20 cellular contexts compared by ENCODE assay signal in the genomic region with DNA sequence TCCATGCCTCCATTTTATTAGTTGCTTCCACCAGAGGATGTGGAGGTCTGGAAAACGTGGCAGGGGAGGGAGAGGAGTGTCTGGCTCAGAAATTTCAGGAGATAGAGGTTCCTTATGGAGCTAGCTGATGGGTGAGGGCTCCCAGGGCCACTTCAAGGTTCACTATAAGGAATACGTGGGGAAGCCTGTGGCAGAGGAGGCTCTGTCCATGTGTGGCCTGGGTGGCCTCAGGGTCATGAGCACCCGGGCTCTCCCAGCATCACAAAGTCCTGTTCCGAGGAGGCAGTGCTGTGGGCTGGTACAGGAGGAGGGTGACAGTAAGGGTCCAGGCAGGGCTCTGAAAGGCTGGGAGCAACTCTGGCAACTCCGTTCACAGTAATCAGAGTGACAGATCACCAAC. TPM values are rescaled to one million over a fixed set of nuclear protein-coding genes. Genes with fewer than 3 reads are reported as not detected.
"Had no signal": no experiment of that assay in that cellular context is flagged by ENCODE, and none has a peak within 500 bp of the region (broad histone marks: within the 10 kb centered on the region; RNA-seq: fewer than 3 reads in every experiment).

No MANE protein-coding gene starts in this region.

- H3K4me1 Mint-ChIP-seq: activated naive CD8-positive, alpha-beta T cell treated with anti-CD3 and anti-CD28 coated beads, Interleukin-2, amount 10 ng/mL, durations not matched to agents 7 days and 5 days; immature natural killer cell had no signal

- H3K27ac Mint-ChIP-seq: activated naive CD8-positive, alpha-beta T cell treated with anti-CD3 and anti-CD28 coated beads, Interleukin-2, amount 10 ng/mL, durations not matched to agents 7 days and 5 days; immature natural killer cell; natural killer cell treated with Interleukin-12 subunit alpha and Interleukin-12 subunit beta and Interleukin-15 and Interleukin-18, amount 100 ng/mL, for 72 hours; progenitor cell of endocrine pancreas; stimulated activated naive CD8-positive, alpha-beta T cell treated with anti-CD3 and anti-CD28 coated beads, Interleukin-15, Interleukin-2, amounts not matched to agents 100 ng/mL and 50 ng/mL, for 24 hours had no signal

- H3K27ac ChIP-seq: cardiac muscle cell, upper lobe of left lung, WERI-Rb-1 had no signal

- H3K4me3 Mint-ChIP-seq: activated naive CD8-positive, alpha-beta T cell treated with anti-CD3 and anti-CD28 coated beads, Interleukin-2, amount 10 ng/mL, durations not matched to agents 7 days and 5 days; immature natural killer cell; natural killer cell treated with Interleukin-12 subunit alpha and Interleukin-12 subunit beta and Interleukin-15 and Interleukin-18, amount 100 ng/mL, for 72 hours; stimulated activated naive CD8-positive, alpha-beta T cell treated with anti-CD3 and anti-CD28 coated beads, Interleukin-15, Interleukin-2, amounts not matched to agents 100 ng/mL and 50 ng/mL, for 24 hours had no signal

- H3K9me3 Mint-ChIP-seq: activated naive CD8-positive, alpha-beta T cell treated with anti-CD3 and anti-CD28 coated beads, Interleukin-2, amount 10 ng/mL, durations not matched to agents 7 days and 5 days had no signal

- H3K27me3 ChIP-seq: cardiac muscle cell, upper lobe of left lung had no signal

- H3K4me1 ChIP-seq: upper lobe of left lung had no signal

- ATAC-seq: natural killer cell treated with Interleukin-12 subunit alpha and Interleukin-12 subunit beta and Interleukin-15 and Interleukin-18, amount 100 ng/mL, for 72 hours had no signal

- H3K4me3 ChIP-seq: cardiac muscle cell, upper lobe of left lung had no signal

- H3K36me3 Mint-ChIP-seq: activated naive CD8-positive, alpha-beta T cell treated with anti-CD3 and anti-CD28 coated beads, Interleukin-2, amount 10 ng/mL, durations not matched to agents 7 days and 5 days; immature natural killer cell; natural killer cell treated with Interleukin-12 subunit alpha and Interleukin-12 subunit beta and Interleukin-15 and Interleukin-18, amount 100 ng/mL, for 72 hours had no signal

- H3K36me3 ChIP-seq: cardiac muscle cell, upper lobe of left lung, WERI-Rb-1 had no signal

- DNase-seq: activated CD4-positive, alpha-beta T cell treated with anti-CD3 and anti-CD28 coated beads for 1 hour; activated CD4-positive, alpha-beta T cell treated with anti-CD3 and anti-CD28 coated beads, Interleukin-2, amount 50 U/mL, for 4 hours; activated naive CD4-positive, alpha-beta T cell treated with Interleukin-2 at 50 U/mL for 16 hours; activated naive CD8-positive, alpha-beta T cell treated with anti-CD3 and anti-CD28 coated beads, Interleukin-2, amount 10 ng/mL, durations not matched to agents 7 days and 5 days; activated T-cell treated with anti-CD3 and anti-CD28 coated beads for 4 hours; amygdala; erythroblast; immature natural killer cell; kidney glomerular epithelial cell; left ventricle myocardium superior; occipital lobe; stimulated activated CD4-positive, alpha-beta T cell treated with anti-CD3 and anti-CD28 coated beads, Interleukin-2, amount 100 ng/mL, for 24 hours; SW 1271; T-helper 2 cell; upper lobe of left lung; WERI-Rb-1 had no signal

- H3K9me3 ChIP-seq: upper lobe of left lung had no signal

RNA-seq across cellular contexts. Expression of a gene that starts 24.6 kb away (rescaled TPM):
- polyA plus RNA-seq: immature natural killer cell had no signal
